23 cellular contexts compared by ENCODE assay signal in the genomic region with DNA sequence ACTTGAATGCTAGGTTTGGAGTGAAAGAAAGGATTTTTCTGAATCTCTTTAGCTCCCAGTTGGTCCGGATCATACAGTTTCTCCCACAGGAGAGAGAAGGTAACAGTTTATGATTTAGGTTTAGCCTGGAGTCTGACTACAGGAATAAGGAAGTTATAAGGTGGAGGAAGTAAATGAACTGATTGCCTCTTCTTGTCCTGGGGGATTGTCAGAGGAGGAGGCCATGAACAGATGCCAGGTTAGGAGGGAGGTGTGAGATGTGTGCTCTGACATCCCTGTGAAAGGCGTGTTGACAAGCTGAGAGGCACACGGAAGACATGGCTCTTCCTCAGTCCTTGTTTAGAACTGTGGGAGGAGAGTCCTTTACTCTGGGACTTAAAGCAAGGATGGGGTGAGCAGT.
"Had no signal": no experiment of that assay in that cellular context is flagged by ENCODE, and none has a peak within 500 bp of the region (broad histone marks: within the 10 kb centered on the region; RNA-seq: fewer than 3 reads in every experiment).

No MANE protein-coding gene starts in this region.

- H3K36me3 Mint-ChIP-seq: immature natural killer cell had no signal

- H3K4me3 ChIP-seq: gastrocnemius medialis, left ventricle myocardium inferior, lower lobe of right lung, ovary, stomach, thoracic aorta had no signal

- H3K36me3 ChIP-seq: gastrocnemius medialis, left ventricle myocardium inferior, lower lobe of right lung, ovary, stomach, thoracic aorta had no signal

- H3K9me3 ChIP-seq: gastrocnemius medialis, left ventricle myocardium inferior, lower lobe of right lung, ovary, stomach, thoracic aorta had no signal

- H3K27me3 ChIP-seq: gastrocnemius medialis, ovary, stomach had no signal

- H3K27ac Mint-ChIP-seq: immature natural killer cell; naive thymus-derived CD4-positive, alpha-beta T cell; progenitor cell of endocrine pancreas had no signal

- H3K27me3 Mint-ChIP-seq: naive thymus-derived CD4-positive, alpha-beta T cell; progenitor cell of endocrine pancreas had no signal

- H3K4me1 Mint-ChIP-seq: immature natural killer cell had no signal

- H3K27ac ChIP-seq: gastrocnemius medialis, left ventricle myocardium inferior, lower lobe of right lung, ovary, stomach, thoracic aorta had no signal

- FAIRE-seq: endometrium, keratinocyte, small intestine, urothelium cell line had no signal

- H3K4me3 Mint-ChIP-seq: immature natural killer cell; naive thymus-derived CD4-positive, alpha-beta T cell had no signal

- H3K9me3 Mint-ChIP-seq: immature natural killer cell had no signal

- DNase-seq: effector memory CD4-positive, alpha-beta T cell; gastrocnemius medialis; immature natural killer cell; left ventricle myocardium inferior; lower lobe of right lung; mesenchymal stem cell; midbrain; naive thymus-derived CD4-positive, alpha-beta T cell; nucleus accumbens; ovary; right cardiac atrium; small intestine; stimulated activated CD4-positive, alpha-beta T cell treated with anti-CD3 and anti-CD28 coated beads, Interleukin-12 subunit alpha, Interleukin-12 subunit beta, amount 100 ng/mL, for 4 hours; stimulated activated naive CD4-positive, alpha-beta T cell; stomach; substantia nigra; trophoblast cell had no signal

- ATAC-seq: esophagus mucosa; gastrocnemius medialis; lower lobe of right lung; naive thymus-derived CD4-positive, alpha-beta T cell; right cardiac atrium had no signal
